Comparison of ENCODE assay signal across 23 cellular contexts in the genomic region with DNA sequence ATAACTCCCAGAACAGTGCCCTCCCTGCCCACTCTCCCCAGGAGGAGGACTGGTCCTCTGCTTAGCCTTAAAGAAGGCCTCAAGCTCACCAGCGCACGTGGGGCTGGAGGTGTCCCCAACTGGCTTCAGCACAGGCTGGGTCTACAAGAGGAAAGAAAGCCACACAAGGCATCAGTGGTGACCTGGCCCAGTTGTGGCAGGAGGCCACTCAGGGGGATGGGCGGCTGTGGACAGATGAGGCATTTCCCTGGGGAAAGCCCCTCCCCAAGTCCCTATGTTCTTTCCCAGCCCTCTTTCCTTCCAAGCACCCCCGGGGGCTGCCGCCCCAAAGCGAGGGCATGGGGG.
"Had no signal": no experiment of that assay in that cellular context is flagged by ENCODE, and none has a peak within 500 bp of the region (broad histone marks: within the 10 kb centered on the region; RNA-seq: fewer than 3 reads in every experiment).

No MANE protein-coding gene starts in this region.

- H3K27me3 Mint-ChIP-seq: naive B cell had no signal

- H3K27me3 ChIP-seq: hepatocyte, neutrophil, tibial nerve, upper lobe of left lung had no signal

- H3K27ac ChIP-seq: dorsolateral prefrontal cortex, hepatocyte, neutrophil, parathyroid adenoma, prostate gland, skin epidermis, thoracic aorta, tibial nerve, upper lobe of left lung had no signal

- H3K27ac Mint-ChIP-seq: mesothelial cell of epicardium, nephron progenitor cell had no signal

- H3K4me1 ChIP-seq: parathyroid adenoma, prostate gland had no signal

- H3K36me3 ChIP-seq: neutrophil, prostate gland, thoracic aorta, tibial nerve, upper lobe of left lung had no signal

- DNase-seq: caudate nucleus; cerebellar nuclear complex; effector CD4-positive, alpha-beta T cell; mesenchymal stem cell; naive B cell; nephron progenitor cell; right cardiac atrium; stimulated activated CD4-positive, alpha-beta T cell treated with anti-CD3 and anti-CD28 coated beads, Interleukin-15, amount 100 ng/mL, for 24 hours; stimulated activated CD4-positive, alpha-beta T cell treated with anti-CD3 and anti-CD28 coated beads, Interleukin-2, amount 100 ng/mL, for 48 hours; stimulated activated naive CD4-positive, alpha-beta T cell; substantia nigra had no signal

- H3K9me3 ChIP-seq: mucosa of descending colon, neutrophil, prostate gland, thoracic aorta, tibial nerve, upper lobe of left lung had no signal

- ATAC-seq: left lobe of liver, right cardiac atrium had no signal

- H3K4me3 Mint-ChIP-seq: mesothelial cell of epicardium, naive B cell, nephron progenitor cell had no signal

- H3K4me3 ChIP-seq: dorsolateral prefrontal cortex, hepatocyte, mucosa of descending colon, prostate gland, skin epidermis, thoracic aorta, tibial nerve, upper lobe of left lung had no signal

- H3K9me3 Mint-ChIP-seq: mesothelial cell of epicardium had no signal
